In genomic region chr5:143244990-143245389, GRCh38 we compare ENCODE assay signal across 14 cellular contexts.
DNase-seq lines count a peak whose midpoint lies in the region; TF ChIP-seq lines count a peak whose summit lies in the region.
"Had no signal": no experiment of that assay in that cellular context is flagged by ENCODE, and none has a peak within 500 bp of the region (broad histone marks: within the 10 kb centered on the region; RNA-seq: fewer than 3 reads in every experiment).

No MANE protein-coding gene starts in this region.

- no peak overlapping the region for H2AFZ ChIP-seq in trophoblast cell (ENCODE audit: insufficient read depth, low read length, poor library complexity)
- H2AFZ ChIP-seq in OCI-LY7 (ENCODE audit: low read length): no peak overlapping the region

- H3K79me2 ChIP-seq in trophoblast cell (ENCODE audit: control insufficient read depth, insufficient read depth, low read length, poor library complexity) (no peaks in the 10 kb centered on the region), OCI-LY7 (ENCODE audit: insufficient read depth, low read depth, low read length) (no peaks in the 10 kb centered on the region)

- no CpG with 5 or more reads among the region's 2 CpGs for WGBS in trophoblast cell (ENCODE audit: extremely low coverage, insufficient coverage, insufficient read length)

- no peaks in the 10 kb centered on the region for H3K9me2 ChIP-seq in OCI-LY7 (ENCODE audit: insufficient read depth, low read length)

- H3K79me1 ChIP-seq in trophoblast cell (ENCODE audit: low read length): peaks cover 4% of the 10 kb centered on the region

- H3K4me1 ChIP-seq in trophoblast cell (ENCODE audit: control insufficient read depth in 1 of 2, insufficient read depth in 2 of 2, low read length in 2 of 2): peaks cover 2 to 21% of the 10 kb centered on the region in 2 experiments
- no peaks in the 10 kb centered on the region for H3K4me1 ChIP-seq in OCI-LY7 (ENCODE audit: insufficient read depth, low read length, poor library complexity, severe bottlenecking)

- no peak overlapping the region for H2AK5ac ChIP-seq in trophoblast cell (ENCODE audit: low read length)

- H3K27ac ChIP-seq in AG04450 (ENCODE audit: low read depth, low read length) (peak overlapping the region; percentile 98), dorsolateral prefrontal cortex (peak overlapping the region in 42 of 59 donors; percentile 6 to 90 (median 57)), trophoblast cell (ENCODE audit: low read depth, low read length) (no peak overlapping the region), OCI-LY7 (ENCODE audit: low read depth, low read length, poor library complexity, severe bottlenecking) (no peak overlapping the region)
- H3K27ac ChIP-seq: HL-60 had no signal

- no peak overlapping the region for H3K23ac ChIP-seq in trophoblast cell (ENCODE audit: low read length)

- H3K4me3 ChIP-seq in AG04450 (ENCODE audit: low read depth, low read length) (no peak overlapping the region), dorsolateral prefrontal cortex (no peak overlapping the region), trophoblast cell (ENCODE audit: low read depth, low read length) (no peak overlapping the region), OCI-LY7 (ENCODE audit: low read depth, low read length, poor library complexity, severe bottlenecking) (no peak overlapping the region)
- H3K4me3 ChIP-seq: lung had no signal

- H2BK120ac ChIP-seq in trophoblast cell (ENCODE audit: insufficient read depth, low read length, poor library complexity): no peak overlapping the region

- no peak overlapping the region for H3K18ac ChIP-seq in trophoblast cell (ENCODE audit: low read length)

- H3K9ac ChIP-seq in trophoblast cell (ENCODE audit: low read length): no peak overlapping the region

- POLR2A ChIA-PET in AG04450 (lab: Yijun Ruan, JAX): interaction anchor here (0.6 kb wide), 1 partner anchor 241 kb away, joined by 12 read pairs; no protein-coding TSS in a partner anchor
- POLR2A ChIA-PET in OCI-LY7 (lab: Charles Lee): interaction anchor here (1.3 kb wide), 1 partner anchor 20 kb away, joined by 3 read pairs; no protein-coding TSS in a partner anchor

- H2BK12ac ChIP-seq in trophoblast cell (ENCODE audit: low read length): peak overlapping the region; percentile 66

- CTCF ChIA-PET in AG04450 (lab: Charles Lee): no interaction called here
- CTCF ChIA-PET in OCI-LY7 (lab: Charles Lee; ENCODE audit: unreplicated experiment): no interaction called here

- H4K91ac ChIP-seq in trophoblast cell (ENCODE audit: low read depth, low read length): no peak overlapping the region

- H3K9me3 ChIP-seq in AG04450 (ENCODE audit: control insufficient read depth, insufficient read depth, low read length) (no peaks in the 10 kb centered on the region), trophoblast cell (ENCODE audit: insufficient read depth, low read depth, low read length) (no peaks in the 10 kb centered on the region), OCI-LY7 (ENCODE audit: low read length) (no peaks in the 10 kb centered on the region)

- H4K8ac ChIP-seq in trophoblast cell (ENCODE audit: low read depth, low read length): no peak overlapping the region

- H3K4me2 ChIP-seq in trophoblast cell (ENCODE audit: low read length): no peak overlapping the region
- H3K4me2 ChIP-seq in OCI-LY7 (ENCODE audit: low read length): no peak overlapping the region

- H3K36me3 ChIP-seq in trophoblast cell (ENCODE audit: control insufficient read depth in 1 of 2, insufficient read depth in 2 of 2, low read length in 2 of 2): no peaks in the 10 kb centered on the region
- H3K36me3 ChIP-seq in OCI-LY7 (ENCODE audit: insufficient read depth, low read length): no peaks in the 10 kb centered on the region

- H3K14ac ChIP-seq in trophoblast cell (ENCODE audit: low read length): no peak overlapping the region

- H4K20me1 ChIP-seq in OCI-LY7 (ENCODE audit: insufficient read depth, low read length): no peaks in the 10 kb centered on the region

- no TSS peak for BruUV-seq in OCI-LY7 (replicated peaks; lab: Mats Ljungman, UMichigan)

- no peak overlapping the region for H4K12ac ChIP-seq in trophoblast cell (ENCODE audit: low read depth, low read length)

- no peak for TF ChIP-seq CTCF in AG04450 (IDR thresholded peaks at IDR 0.05; ENCODE audit: low read depth, low read length)
- TF ChIP-seq CTCF in dorsolateral prefrontal cortex (IDR thresholded peaks at IDR 0.05 in 54 of 56, conservative IDR thresholded peaks at IDR 0.05 in 2 of 56; ENCODE audit: low read depth in 1 of 56, partially characterized antibody in 56 of 56): no peak
- TF ChIP-seq CTCF in OCI-LY7 (conservative IDR thresholded peaks at IDR 0.05; ENCODE audit: low read length): no peak

- intact Hi-C loops in dorsolateral prefrontal cortex (cut with DNase I) (no loop called here), OCI-LY7 (cut with micrococcal nuclease; ENCODE audit: unreplicated experiment) (no loop called here)

- no peak for DNase-seq in AG04450 (ENCODE audit: low read depth, low spot score)
- peak; percentile 75 for DNase-seq in M059J (ENCODE audit: low read depth)
- no peak for DNase-seq in dorsolateral prefrontal cortex
- no peak for DNase-seq in trophoblast cell
- no peak for DNase-seq in OCI-LY7 (ENCODE audit: low spot score)
- DNase-seq in NCI-H2196 (lab: John Stamatoyannopoulos, UW; ENCODE audit: unreplicated experiment): no peak
- no peak for DNase-seq in kidney tubule cell (ENCODE audit: low spot score)
- no peak for DNase-seq in globus pallidus (ENCODE audit: low spot score)
- DNase-seq: AML-193; DMS79 treated with DMSO at 0.1 percent for 48 hours; hypothalamus; stimulated activated CD4-positive, alpha-beta T cell treated with anti-CD3 and anti-CD28 coated beads, Interleukin-15, amount 100 ng/mL, for 24 hours had no signal

- H2BK5ac ChIP-seq in trophoblast cell (ENCODE audit: low read depth, low read length, poor library complexity): no peak overlapping the region

- H3K27me3 ChIP-seq in AG04450 (ENCODE audit: control insufficient read depth, insufficient read depth, low read length) (no peaks in the 10 kb centered on the region), dorsolateral prefrontal cortex (no peaks in the 10 kb centered on the region), trophoblast cell (ENCODE audit: insufficient read depth, low read length) (no peaks in the 10 kb centered on the region)

- no peak overlapping the region for H3K4ac ChIP-seq in trophoblast cell (ENCODE audit: low read depth, low read length)

Comparison
In these comparisons a context has a peak if more than half of its experiments do, and no peak if none do; other contexts are left out.
1. H3K27ac ChIP-seq: peak in AG04450 (single experiment) and dorsolateral prefrontal cortex (42 of 59); none in trophoblast cell (single experiment) and OCI-LY7 (single experiment).